In genomic region chr12:104456417-104456949, GRCh38 we compare ENCODE assay signal across 1 cellular context.
TF ChIP-seq lines count a peak whose summit lies in the region.

CHST11 (plus strand) TSS chr12:104456948.

TF ChIP-seq in K562, 482 proteins besides CTCF, POLR2A, EP300 and RAD21 (continued from another document):
- TF ChIP-seq ZBTB40 (IDR thresholded peaks at IDR 0.05) (0 out of 2 replicates have a peak, but pooled peaks have one; percentile 33), ZBTB40 (CRISPR knock-in tag; IDR thresholded peaks at IDR 0.05) (no peak), CHAMP1 (IDR thresholded peaks at IDR 0.05) (0 out of 2 replicates have a peak, but pooled peaks have one; percentile 37), ATF7 (IDR thresholded peaks at IDR 0.05) (peak; percentile 97), MAX (CRISPR knock-in tag; IDR thresholded peaks at IDR 0.05) (0 out of 2 replicates have a peak, but pooled peaks have one; percentile 7), NONO (IDR thresholded peaks at IDR 0.05; ENCODE audit: low read depth in 2 of 2, low read length in 1 of 2) (peak in 1 of 2 experiments; percentile 88; a peak in 1 of 4 replicates), SAFB (IDR thresholded peaks at IDR 0.05; ENCODE audit: borderline replicate concordance, low read depth, low read length) (0 out of 2 replicates have a peak, but pooled peaks have one; percentile 15), DACH1 (IDR thresholded peaks at IDR 0.05; ENCODE audit: partially characterized antibody) (peak; percentile 93), FOSL1 (tag; conservative IDR thresholded peaks at IDR 0.05) (peak; percentile 73), VEZF1 (CRISPR knock-in tag; IDR thresholded peaks at IDR 0.05) (peak; percentile 91), ZNF24 (IDR thresholded peaks at IDR 0.05) (peak; percentile 16; the same call in 1 of the 2 replicates), MAZ (CRISPR knock-in tag; conservative IDR thresholded peaks at IDR 0.05 in 1 of 2, IDR thresholded peaks at IDR 0.05 in 1 of 2) (peak; percentile 94 to 98), NEUROD1 (IDR thresholded peaks at IDR 0.05; ENCODE audit: borderline replicate concordance, low read depth, low read length, partially characterized antibody) (peak; percentile 76), FOXM1 (IDR thresholded peaks at IDR 0.05; ENCODE audit: low read depth) (peak; percentile 65; the same call in 1 of the 2 replicates), FOXM1 (CRISPR knock-in tag; IDR thresholded peaks at IDR 0.05; ENCODE audit: low read depth) (no peak), CBX3 (IDR thresholded peaks at IDR 0.05; ENCODE audit: borderline replicate concordance in 1 of 2, low read length in 2 of 2) (peak in 1 of 2 experiments; percentile 59; a peak in 1 of 3 replicates), RNF2 (IDR thresholded peaks at IDR 0.05) (peak; percentile 38; the same call in 1 of the 2 replicates), SMAD4 (CRISPR knock-in tag; conservative IDR thresholded peaks at IDR 0.05) (peak; percentile 92), PRDM10 (IDR thresholded peaks at IDR 0.05; ENCODE audit: partially characterized antibody) (peak; percentile 99), NR2C2 (CRISPR knock-in tag; IDR thresholded peaks at IDR 0.05) (no peak), NR2C2 (tag; IDR thresholded peaks at IDR 0.05) (0 out of 2 replicates have a peak, but pooled peaks have one; percentile 2)
